Comparison of ENCODE assay signal across 22 cellular contexts in the genomic region with DNA sequence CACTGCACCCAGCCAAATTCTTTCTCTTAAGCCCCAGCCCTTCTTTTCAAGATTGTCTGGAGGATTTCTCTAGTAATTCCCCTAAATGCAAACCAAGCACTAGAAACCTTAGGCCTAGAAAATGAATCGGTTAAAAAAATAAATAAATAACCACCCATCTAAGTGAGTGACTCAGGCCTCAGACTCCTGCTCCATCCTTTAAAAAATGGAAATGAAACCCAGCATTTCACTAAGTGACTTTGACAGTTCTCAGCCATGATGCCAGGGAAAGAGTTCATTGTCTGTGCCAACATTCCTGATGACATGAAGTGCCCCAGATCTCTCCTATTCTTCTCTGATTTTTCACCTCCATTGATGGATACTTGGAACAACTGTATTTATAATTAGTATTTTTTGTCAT.
DNase-seq lines count a peak whose midpoint lies in the region; ATAC-seq and TF ChIP-seq lines count a peak whose summit lies in the region.
"Had no signal": no experiment of that assay in that cellular context is flagged by ENCODE, and none has a peak within 500 bp of the region (broad histone marks: within the 10 kb centered on the region; RNA-seq: fewer than 3 reads in every experiment).

No MANE protein-coding gene starts in this region.

- in situ Hi-C loops in brain microvascular endothelial cell (cut with HindIII; ENCODE audit: low pct_ligation_motif_present, low sequenced_read_pairs): no loop called here

- no peak overlapping the region for H3K4me3 ChIP-seq in brain microvascular endothelial cell (ENCODE audit: low read depth, low read length)
- H3K4me3 ChIP-seq: breast epithelium, MG63, ovary had no signal

- CTCF ChIA-PET in activated CD4-positive, alpha-beta memory T cell treated with anti-CD3 and anti-CD28 coated beads, Interleukin-2, amount 10 ng/mL, durations not matched to agents 7 days and 5 days (lab: Charles Lee): no interaction called here

- no peak overlapping the region for H3K27ac ChIP-seq in brain microvascular endothelial cell
- H3K27ac ChIP-seq in substantia nigra (ENCODE audit: low read depth, low read length, poor library complexity, severe bottlenecking): no peak overlapping the region
- H3K27ac ChIP-seq: breast epithelium, foreskin keratinocyte, ovary had no signal

- H3K36me3 ChIP-seq in brain microvascular endothelial cell (replicated peaks): no peaks in the 10 kb centered on the region
- H3K36me3 ChIP-seq: breast epithelium, MG63, ovary had no signal

- peak; percentile 79 for DNase-seq in EH (ENCODE audit: low read depth)
- peak; percentile 45 to 94 (median 58) for DNase-seq in NCI-H1417 (lab: John Stamatoyannopoulos, UW)
- peak; percentile 4 for DNase-seq in brain microvascular endothelial cell
- peak; percentile 53 for DNase-seq in kidney tubule cell (ENCODE audit: low spot score)
- no peak for DNase-seq in activated CD4-positive, alpha-beta memory T cell treated with anti-CD3 and anti-CD28 coated beads, Interleukin-2, amount 10 ng/mL, durations not matched to agents 7 days and 5 days
- no peak for DNase-seq in substantia nigra (lab: John Stamatoyannopoulos, UW)
- DNase-seq: activated CD4-positive, alpha-beta T cell treated with anti-CD3 and anti-CD28 coated beads, Interleukin-2, amount 50 U/mL, for 48 hours; activated effector memory CD4-positive, alpha-beta T cell treated with Interleukin-2 at 50 U/mL for 16 hours; CD4-positive, CD25-positive, alpha-beta regulatory T cell; dermis blood vessel endothelial cell; DMS 273 treated with DMSO at 0.1 percent for 48 hours; foreskin keratinocyte; H7; hippocampal formation; MG63; NCI-H2107; NCI-H510A treated with DMSO at 0.1 percent for 48 hours; ovary had no signal

- ATAC-seq in GM21529 (IDR thresholded peaks at IDR 0.05; ENCODE audit: unreplicated experiment): no peak
- ATAC-seq: foreskin keratinocyte; natural killer cell treated with Interleukin-12 subunit alpha and Interleukin-12 subunit beta and Interleukin-15 and Interleukin-18, amount 100 ng/mL, for 72 hours; sciatic nerve had no signal

- TF ChIP-seq CTCF in brain microvascular endothelial cell (IDR thresholded peaks at IDR 0.05; ENCODE audit: low read depth, low read length, missing control alignments): no peak

- POLR2A ChIA-PET in activated CD4-positive, alpha-beta memory T cell treated with anti-CD3 and anti-CD28 coated beads, Interleukin-2, amount 10 ng/mL, durations not matched to agents 7 days and 5 days (lab: Charles Lee): no interaction called here

- H3K27ac Mint-ChIP-seq in activated CD4-positive, alpha-beta memory T cell treated with anti-CD3 and anti-CD28 coated beads, Interleukin-2, amount 10 ng/mL, durations not matched to agents 7 days and 5 days: no peak overlapping the region
- H3K27ac Mint-ChIP-seq: CD4-positive, CD25-positive, alpha-beta regulatory T cell; natural killer cell treated with Interleukin-12 subunit alpha and Interleukin-12 subunit beta and Interleukin-15 and Interleukin-18, amount 100 ng/mL, for 72 hours had no signal

- H3K36me3 Mint-ChIP-seq in activated CD4-positive, alpha-beta memory T cell treated with anti-CD3 and anti-CD28 coated beads, Interleukin-2, amount 10 ng/mL, durations not matched to agents 7 days and 5 days (ENCODE audit: low read depth): no peaks in the 10 kb centered on the region
- H3K36me3 Mint-ChIP-seq: natural killer cell treated with Interleukin-12 subunit alpha and Interleukin-12 subunit beta and Interleukin-15 and Interleukin-18, amount 100 ng/mL, for 72 hours had no signal

- no peaks in the 10 kb centered on the region for H3K27me3 ChIP-seq in brain microvascular endothelial cell (replicated peaks)
- H3K27me3 ChIP-seq: breast epithelium, foreskin keratinocyte, MG63, ovary had no signal

- peaks cover 17% of the 10 kb centered on the region for H3K9me3 Mint-ChIP-seq in activated CD4-positive, alpha-beta memory T cell treated with anti-CD3 and anti-CD28 coated beads, Interleukin-2, amount 10 ng/mL, durations not matched to agents 7 days and 5 days

- H3K4me1 Mint-ChIP-seq in activated CD4-positive, alpha-beta memory T cell treated with anti-CD3 and anti-CD28 coated beads, Interleukin-2, amount 10 ng/mL, durations not matched to agents 7 days and 5 days: no peaks in the 10 kb centered on the region
- H3K4me1 Mint-ChIP-seq: CD4-positive, CD25-positive, alpha-beta regulatory T cell had no signal

- no peaks in the 10 kb centered on the region for H3K27me3 Mint-ChIP-seq in activated CD4-positive, alpha-beta memory T cell treated with anti-CD3 and anti-CD28 coated beads, Interleukin-2, amount 10 ng/mL, durations not matched to agents 7 days and 5 days
- H3K27me3 Mint-ChIP-seq: CD4-positive, CD25-positive, alpha-beta regulatory T cell had no signal

- no peak overlapping the region for H3K4me3 Mint-ChIP-seq in activated CD4-positive, alpha-beta memory T cell treated with anti-CD3 and anti-CD28 coated beads, Interleukin-2, amount 10 ng/mL, durations not matched to agents 7 days and 5 days
- H3K4me3 Mint-ChIP-seq: CD4-positive, CD25-positive, alpha-beta regulatory T cell; natural killer cell treated with Interleukin-12 subunit alpha and Interleukin-12 subunit beta and Interleukin-15 and Interleukin-18, amount 100 ng/mL, for 72 hours had no signal

Comparison
In these comparisons a context has a peak if more than half of its experiments do, and no peak if none do; other contexts are left out.
1. DNase-seq: peak in EH (single experiment), NCI-H1417 (3 of 3), brain microvascular endothelial cell (single experiment) and kidney tubule cell (single experiment); none in activated CD4-positive, alpha-beta memory T cell treated with anti-CD3 and anti-CD28 coated beads, Interleukin-2, amount 10 ng/mL, durations not matched to agents 7 days and 5 days (single experiment) and substantia nigra (0 of 49).